2 cellular contexts compared by ENCODE assay signal in the genomic region with DNA sequence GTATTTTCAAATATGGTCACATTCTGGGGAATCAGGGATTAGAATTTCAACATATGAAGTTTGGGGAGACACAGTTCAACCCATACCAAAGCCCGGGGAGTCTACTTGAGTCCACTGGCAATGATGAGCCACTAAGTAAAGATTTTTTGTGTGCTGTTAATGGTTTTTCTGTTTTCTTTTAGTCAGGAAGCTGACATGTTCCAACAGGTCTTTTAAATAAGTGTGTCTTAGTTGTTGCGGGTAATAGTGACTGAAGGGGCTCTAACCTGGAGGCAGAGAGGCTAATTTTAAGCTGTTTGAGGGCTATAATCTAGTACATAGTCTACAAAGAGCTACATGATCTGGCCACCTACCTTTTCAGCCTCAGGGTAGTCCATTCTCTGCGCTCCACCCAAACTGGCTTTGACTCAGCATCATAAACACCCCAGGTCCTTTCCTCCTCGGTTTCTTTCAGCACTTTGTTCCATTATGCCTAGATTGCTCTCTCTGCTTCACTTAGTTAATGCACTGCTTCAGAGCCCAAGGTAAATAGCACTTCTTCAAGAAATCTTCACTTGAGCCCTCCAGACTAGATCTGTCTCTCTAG.
TF ChIP-seq lines count a peak whose summit lies in the region.

No MANE protein-coding gene starts in this region.

TF ChIP-seq in GM23338, 12 proteins besides CTCF, POLR2A, EP300 and RAD21 (continued from another document):
- TF ChIP-seq, protein P1, sequence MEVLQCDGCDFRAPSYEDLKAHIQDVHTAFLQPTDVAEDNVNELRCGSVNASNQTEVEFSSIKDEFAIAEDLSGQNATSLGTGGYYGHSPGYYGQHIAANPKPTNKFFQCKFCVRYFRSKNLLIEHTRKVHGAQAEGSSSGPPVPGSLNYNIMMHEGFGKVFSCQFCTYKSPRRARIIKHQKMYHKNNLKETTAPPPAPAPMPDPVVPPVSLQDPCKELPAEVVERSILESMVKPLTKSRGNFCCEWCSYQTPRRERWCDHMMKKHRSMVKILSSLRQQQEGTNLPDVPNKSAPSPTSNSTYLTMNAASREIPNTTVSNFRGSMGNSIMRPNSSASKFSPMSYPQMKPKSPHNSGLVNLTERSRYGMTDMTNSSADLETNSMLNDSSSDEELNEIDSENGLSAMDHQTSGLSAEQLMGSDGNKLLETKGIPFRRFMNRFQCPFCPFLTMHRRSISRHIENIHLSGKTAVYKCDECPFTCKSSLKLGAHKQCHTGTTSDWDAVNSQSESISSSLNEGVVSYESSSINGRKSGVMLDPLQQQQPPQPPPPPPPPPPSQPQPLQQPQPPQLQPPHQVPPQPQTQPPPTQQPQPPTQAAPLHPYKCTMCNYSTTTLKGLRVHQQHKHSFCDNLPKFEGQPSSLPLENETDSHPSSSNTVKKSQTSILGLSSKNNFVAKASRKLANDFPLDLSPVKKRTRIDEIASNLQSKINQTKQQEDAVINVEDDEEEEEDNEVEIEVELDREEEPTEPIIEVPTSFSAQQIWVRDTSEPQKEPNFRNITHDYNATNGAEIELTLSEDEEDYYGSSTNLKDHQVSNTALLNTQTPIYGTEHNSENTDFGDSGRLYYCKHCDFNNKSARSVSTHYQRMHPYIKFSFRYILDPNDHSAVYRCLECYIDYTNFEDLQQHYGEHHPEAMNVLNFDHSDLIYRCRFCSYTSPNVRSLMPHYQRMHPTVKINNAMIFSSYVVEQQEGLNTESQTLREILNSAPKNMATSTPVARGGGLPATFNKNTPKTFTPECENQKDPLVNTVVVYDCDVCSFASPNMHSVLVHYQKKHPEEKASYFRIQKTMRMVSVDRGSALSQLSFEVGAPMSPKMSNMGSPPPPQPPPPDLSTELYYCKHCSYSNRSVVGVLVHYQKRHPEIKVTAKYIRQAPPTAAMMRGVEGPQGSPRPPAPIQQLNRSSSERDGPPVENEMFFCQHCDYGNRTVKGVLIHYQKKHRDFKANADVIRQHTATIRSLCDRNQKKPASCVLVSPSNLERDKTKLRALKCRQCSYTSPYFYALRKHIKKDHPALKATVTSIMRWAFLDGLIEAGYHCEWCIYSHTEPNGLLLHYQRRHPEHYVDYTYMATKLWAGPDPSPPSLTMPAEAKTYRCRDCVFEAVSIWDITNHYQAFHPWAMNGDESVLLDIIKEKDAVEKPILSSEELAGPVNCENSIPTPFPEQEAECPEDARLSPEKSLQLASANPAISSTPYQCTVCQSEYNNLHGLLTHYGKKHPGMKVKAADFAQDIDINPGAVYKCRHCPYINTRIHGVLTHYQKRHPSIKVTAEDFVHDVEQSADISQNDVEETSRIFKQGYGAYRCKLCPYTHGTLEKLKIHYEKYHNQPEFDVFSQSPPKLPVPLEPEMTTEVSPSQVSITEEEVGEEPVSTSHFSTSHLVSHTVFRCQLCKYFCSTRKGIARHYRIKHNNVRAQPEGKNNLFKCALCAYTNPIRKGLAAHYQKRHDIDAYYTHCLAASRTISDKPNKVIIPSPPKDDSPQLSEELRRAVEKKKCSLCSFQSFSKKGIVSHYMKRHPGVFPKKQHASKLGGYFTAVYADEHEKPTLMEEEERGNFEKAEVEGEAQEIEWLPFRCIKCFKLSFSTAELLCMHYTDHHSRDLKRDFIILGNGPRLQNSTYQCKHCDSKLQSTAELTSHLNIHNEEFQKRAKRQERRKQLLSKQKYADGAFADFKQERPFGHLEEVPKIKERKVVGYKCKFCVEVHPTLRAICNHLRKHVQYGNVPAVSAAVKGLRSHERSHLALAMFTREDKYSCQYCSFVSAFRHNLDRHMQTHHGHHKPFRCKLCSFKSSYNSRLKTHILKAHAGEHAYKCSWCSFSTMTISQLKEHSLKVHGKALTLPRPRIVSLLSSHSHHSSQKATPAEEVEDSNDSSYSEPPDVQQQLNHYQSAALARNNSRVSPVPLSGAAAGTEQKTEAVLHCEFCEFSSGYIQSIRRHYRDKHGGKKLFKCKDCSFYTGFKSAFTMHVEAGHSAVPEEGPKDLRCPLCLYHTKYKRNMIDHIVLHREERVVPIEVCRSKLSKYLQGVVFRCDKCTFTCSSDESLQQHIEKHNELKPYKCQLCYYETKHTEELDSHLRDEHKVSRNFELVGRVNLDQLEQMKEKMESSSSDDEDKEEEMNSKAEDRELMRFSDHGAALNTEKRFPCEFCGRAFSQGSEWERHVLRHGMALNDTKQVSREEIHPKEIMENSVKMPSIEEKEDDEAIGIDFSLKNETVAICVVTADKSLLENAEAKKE (CRISPR knock-in tag; IDR thresholded peaks at IDR 0.05): no peak
- TF ChIP-seq STAT1 (IDR thresholded peaks at IDR 0.05; ENCODE audit: unreplicated experiment): no peak
- TF ChIP-seq ZNF114 (CRISPR knock-in tag; IDR thresholded peaks at IDR 0.05): no peak
- TF ChIP-seq, protein P2, sequence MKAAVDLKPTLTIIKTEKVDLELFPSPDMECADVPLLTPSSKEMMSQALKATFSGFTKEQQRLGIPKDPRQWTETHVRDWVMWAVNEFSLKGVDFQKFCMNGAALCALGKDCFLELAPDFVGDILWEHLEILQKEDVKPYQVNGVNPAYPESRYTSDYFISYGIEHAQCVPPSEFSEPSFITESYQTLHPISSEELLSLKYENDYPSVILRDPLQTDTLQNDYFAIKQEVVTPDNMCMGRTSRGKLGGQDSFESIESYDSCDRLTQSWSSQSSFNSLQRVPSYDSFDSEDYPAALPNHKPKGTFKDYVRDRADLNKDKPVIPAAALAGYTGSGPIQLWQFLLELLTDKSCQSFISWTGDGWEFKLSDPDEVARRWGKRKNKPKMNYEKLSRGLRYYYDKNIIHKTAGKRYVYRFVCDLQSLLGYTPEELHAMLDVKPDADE (IDR thresholded peaks at IDR 0.05): no peak
- TF ChIP-seq ZNF331 (CRISPR knock-in tag; IDR thresholded peaks at IDR 0.05; ENCODE audit: low read depth): no peak
- TF ChIP-seq EZH2 (IDR thresholded peaks at IDR 0.05; ENCODE audit: low read depth, unreplicated experiment): no peak
- TF ChIP-seq CREB1 (CRISPR knock-in tag; IDR thresholded peaks at IDR 0.05; ENCODE audit: low read depth): no peak
- no peak for TF ChIP-seq JUNB (IDR thresholded peaks at IDR 0.05; ENCODE audit: unreplicated experiment)

TF ChIP-seq in K562, 482 proteins besides CTCF, POLR2A, EP300 and RAD21:
- TF ChIP-seq, protein P3, sequence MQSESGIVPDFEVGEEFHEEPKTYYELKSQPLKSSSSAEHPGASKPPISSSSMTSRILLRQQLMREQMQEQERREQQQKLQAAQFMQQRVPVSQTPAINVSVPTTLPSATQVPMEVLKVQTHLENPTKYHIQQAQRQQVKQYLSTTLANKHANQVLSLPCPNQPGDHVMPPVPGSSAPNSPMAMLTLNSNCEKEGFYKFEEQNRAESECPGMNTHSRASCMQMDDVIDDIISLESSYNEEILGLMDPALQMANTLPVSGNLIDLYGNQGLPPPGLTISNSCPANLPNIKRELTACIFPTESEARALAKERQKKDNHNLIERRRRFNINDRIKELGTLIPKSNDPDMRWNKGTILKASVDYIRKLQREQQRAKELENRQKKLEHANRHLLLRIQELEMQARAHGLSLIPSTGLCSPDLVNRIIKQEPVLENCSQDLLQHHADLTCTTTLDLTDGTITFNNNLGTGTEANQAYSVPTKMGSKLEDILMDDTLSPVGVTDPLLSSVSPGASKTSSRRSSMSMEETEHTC (IDR thresholded peaks at IDR 0.05): no peak
- no peak for TF ChIP-seq ESRRB (CRISPR knock-in tag; IDR thresholded peaks at IDR 0.05; ENCODE audit: borderline replicate concordance)
- TF ChIP-seq, protein P4, sequence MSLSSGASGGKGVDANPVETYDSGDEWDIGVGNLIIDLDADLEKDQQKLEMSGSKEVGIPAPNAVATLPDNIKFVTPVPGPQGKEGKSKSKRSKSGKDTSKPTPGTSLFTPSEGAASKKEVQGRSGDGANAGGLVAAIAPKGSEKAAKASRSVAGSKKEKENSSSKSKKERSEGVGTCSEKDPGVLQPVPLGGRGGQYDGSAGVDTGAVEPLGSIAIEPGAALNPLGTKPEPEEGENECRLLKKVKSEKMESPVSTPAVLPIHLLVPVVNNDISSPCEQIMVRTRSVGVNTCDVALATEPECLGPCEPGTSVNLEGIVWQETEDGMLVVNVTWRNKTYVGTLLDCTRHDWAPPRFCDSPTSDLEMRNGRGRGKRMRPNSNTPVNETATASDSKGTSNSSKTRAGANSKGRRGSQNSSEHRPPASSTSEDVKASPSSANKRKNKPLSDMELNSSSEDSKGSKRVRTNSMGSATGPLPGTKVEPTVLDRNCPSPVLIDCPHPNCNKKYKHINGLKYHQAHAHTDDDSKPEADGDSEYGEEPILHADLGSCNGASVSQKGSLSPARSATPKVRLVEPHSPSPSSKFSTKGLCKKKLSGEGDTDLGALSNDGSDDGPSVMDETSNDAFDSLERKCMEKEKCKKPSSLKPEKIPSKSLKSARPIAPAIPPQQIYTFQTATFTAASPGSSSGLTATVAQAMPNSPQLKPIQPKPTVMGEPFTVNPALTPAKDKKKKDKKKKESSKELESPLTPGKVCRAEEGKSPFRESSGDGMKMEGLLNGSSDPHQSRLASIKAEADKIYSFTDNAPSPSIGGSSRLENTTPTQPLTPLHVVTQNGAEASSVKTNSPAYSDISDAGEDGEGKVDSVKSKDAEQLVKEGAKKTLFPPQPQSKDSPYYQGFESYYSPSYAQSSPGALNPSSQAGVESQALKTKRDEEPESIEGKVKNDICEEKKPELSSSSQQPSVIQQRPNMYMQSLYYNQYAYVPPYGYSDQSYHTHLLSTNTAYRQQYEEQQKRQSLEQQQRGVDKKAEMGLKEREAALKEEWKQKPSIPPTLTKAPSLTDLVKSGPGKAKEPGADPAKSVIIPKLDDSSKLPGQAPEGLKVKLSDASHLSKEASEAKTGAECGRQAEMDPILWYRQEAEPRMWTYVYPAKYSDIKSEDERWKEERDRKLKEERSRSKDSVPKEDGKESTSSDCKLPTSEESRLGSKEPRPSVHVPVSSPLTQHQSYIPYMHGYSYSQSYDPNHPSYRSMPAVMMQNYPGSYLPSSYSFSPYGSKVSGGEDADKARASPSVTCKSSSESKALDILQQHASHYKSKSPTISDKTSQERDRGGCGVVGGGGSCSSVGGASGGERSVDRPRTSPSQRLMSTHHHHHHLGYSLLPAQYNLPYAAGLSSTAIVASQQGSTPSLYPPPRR (CRISPR knock-in tag; IDR thresholded peaks at IDR 0.05; ENCODE audit: borderline replicate concordance): no peak
- TF ChIP-seq, protein P5, sequence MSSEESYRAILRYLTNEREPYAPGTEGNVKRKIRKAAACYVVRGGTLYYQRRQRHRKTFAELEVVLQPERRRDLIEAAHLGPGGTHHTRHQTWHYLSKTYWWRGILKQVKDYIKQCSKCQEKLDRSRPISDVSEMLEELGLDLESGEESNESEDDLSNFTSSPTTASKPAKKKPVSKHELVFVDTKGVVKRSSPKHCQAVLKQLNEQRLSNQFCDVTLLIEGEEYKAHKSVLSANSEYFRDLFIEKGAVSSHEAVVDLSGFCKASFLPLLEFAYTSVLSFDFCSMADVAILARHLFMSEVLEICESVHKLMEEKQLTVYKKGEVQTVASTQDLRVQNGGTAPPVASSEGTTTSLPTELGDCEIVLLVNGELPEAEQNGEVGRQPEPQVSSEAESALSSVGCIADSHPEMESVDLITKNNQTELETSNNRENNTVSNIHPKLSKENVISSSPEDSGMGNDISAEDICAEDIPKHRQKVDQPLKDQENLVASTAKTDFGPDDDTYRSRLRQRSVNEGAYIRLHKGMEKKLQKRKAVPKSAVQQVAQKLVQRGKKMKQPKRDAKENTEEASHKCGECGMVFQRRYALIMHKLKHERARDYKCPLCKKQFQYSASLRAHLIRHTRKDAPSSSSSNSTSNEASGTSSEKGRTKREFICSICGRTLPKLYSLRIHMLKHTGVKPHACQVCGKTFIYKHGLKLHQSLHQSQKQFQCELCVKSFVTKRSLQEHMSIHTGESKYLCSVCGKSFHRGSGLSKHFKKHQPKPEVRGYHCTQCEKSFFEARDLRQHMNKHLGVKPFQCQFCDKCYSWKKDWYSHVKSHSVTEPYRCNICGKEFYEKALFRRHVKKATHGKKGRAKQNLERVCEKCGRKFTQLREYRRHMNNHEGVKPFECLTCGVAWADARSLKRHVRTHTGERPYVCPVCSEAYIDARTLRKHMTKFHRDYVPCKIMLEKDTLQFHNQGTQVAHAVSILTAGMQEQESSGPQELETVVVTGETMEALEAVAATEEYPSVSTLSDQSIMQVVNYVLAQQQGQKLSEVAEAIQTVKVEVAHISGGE (CRISPR knock-in tag; IDR thresholded peaks at IDR 0.05): no peak
- TF ChIP-seq TCF7L2 (IDR thresholded peaks at IDR 0.05; ENCODE audit: low read depth, low read length): no peak
- TF ChIP-seq CC2D1A (IDR thresholded peaks at IDR 0.05): no peak
- no peak for TF ChIP-seq PRPF4 (IDR thresholded peaks at IDR 0.05; ENCODE audit: insufficient read depth, low read depth, low read length, poor library complexity, severe bottlenecking)
- no peak for TF ChIP-seq SETDB1 (IDR thresholded peaks at IDR 0.05; ENCODE audit: low read length)
- TF ChIP-seq SAP30 (IDR thresholded peaks at IDR 0.05; ENCODE audit: borderline replicate concordance, insufficient read depth, low read depth, low read length, poor library complexity, severe bottlenecking): no peak
- no peak for TF ChIP-seq SAFB2 (IDR thresholded peaks at IDR 0.05; ENCODE audit: borderline replicate concordance, low read depth, low read length, severe bottlenecking)
- TF ChIP-seq, protein P6, sequence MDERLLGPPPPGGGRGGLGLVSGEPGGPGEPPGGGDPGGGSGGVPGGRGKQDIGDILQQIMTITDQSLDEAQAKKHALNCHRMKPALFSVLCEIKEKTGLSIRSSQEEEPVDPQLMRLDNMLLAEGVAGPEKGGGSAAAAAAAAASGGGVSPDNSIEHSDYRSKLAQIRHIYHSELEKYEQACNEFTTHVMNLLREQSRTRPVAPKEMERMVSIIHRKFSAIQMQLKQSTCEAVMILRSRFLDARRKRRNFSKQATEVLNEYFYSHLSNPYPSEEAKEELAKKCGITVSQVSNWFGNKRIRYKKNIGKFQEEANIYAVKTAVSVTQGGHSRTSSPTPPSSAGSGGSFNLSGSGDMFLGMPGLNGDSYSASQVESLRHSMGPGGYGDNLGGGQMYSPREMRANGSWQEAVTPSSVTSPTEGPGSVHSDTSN (CRISPR knock-in tag; IDR thresholded peaks at IDR 0.05; ENCODE audit: low read depth): no peak
- TF ChIP-seq, protein P6 (tag; conservative IDR thresholded peaks at IDR 0.05; ENCODE audit: low read depth): no peak
TF ChIP-seq in K562: peak in this region for 0.
